In genomic region chr17:50843150-50843905, GRCh38 we compare ENCODE assay signal across 1 cellular context.
TF ChIP-seq lines count a peak whose summit lies in the region.

No MANE protein-coding gene starts in this region.

TF ChIP-seq in H1, 55 proteins besides CTCF, POLR2A, EP300 and RAD21:
- TF ChIP-seq RBBP5 (IDR thresholded peaks at IDR 0.05; ENCODE audit: borderline replicate concordance, low read depth, low read length) = no peak
- no peak for TF ChIP-seq ATF3 (IDR thresholded peaks at IDR 0.05; ENCODE audit: insufficient read depth, low read depth, low read length)
- no peak for TF ChIP-seq HDAC6 (IDR thresholded peaks at IDR 0.05; ENCODE audit: low read depth, low read length)
- TF ChIP-seq JUND (IDR thresholded peaks at IDR 0.05; ENCODE audit: low read length) = no peak
- no peak for TF ChIP-seq SIRT6 (IDR thresholded peaks at IDR 0.05; ENCODE audit: low read length)
- no peak for TF ChIP-seq SRF (IDR thresholded peaks at IDR 0.05; ENCODE audit: low read depth, low read length)
- no peak for TF ChIP-seq MAFK (IDR thresholded peaks at IDR 0.05; ENCODE audit: low read depth, low read length)
- no peak for TF ChIP-seq KDM1A (IDR thresholded peaks at IDR 0.05; ENCODE audit: borderline replicate concordance, low read length)
- no peak for TF ChIP-seq POLR2AphosphoS5 (IDR thresholded peaks at IDR 0.05; ENCODE audit: low read depth, low read length)
- TF ChIP-seq MAX (IDR thresholded peaks at IDR 0.05) = no peak
- no peak for TF ChIP-seq KDM4A (IDR thresholded peaks at IDR 0.05; ENCODE audit: low read depth, low read length, severe bottlenecking)
- no peak for TF ChIP-seq ATF2 (IDR thresholded peaks at IDR 0.05; ENCODE audit: low read length)
- no peak for TF ChIP-seq TBP (IDR thresholded peaks at IDR 0.05; ENCODE audit: low read depth, low read length)
